In genomic region chrX:34653811-34654210, GRCh38 we compare ENCODE assay signal across 12 cellular contexts. TPM values are rescaled to one million over a fixed set of nuclear protein-coding genes. Genes with fewer than 3 reads are reported as not detected.
DNase-seq lines count a peak whose midpoint lies in the region; ATAC-seq and TF ChIP-seq lines count a peak whose summit lies in the region.
"Had no signal": no experiment of that assay in that cellular context is flagged by ENCODE, and none has a peak within 500 bp of the region (broad histone marks: within the 10 kb centered on the region; RNA-seq: fewer than 3 reads in every experiment).

No MANE protein-coding gene starts in this region.

- H3K27ac ChIP-seq in dorsolateral prefrontal cortex (peak overlapping the region in 22 of 59 donors; percentile 3 to 64 (median 38)), transverse colon (peak overlapping the region; percentile 77 to 85 (median 82)), MM.1S (ENCODE audit: low read length) (no peak overlapping the region)

- H3K4me3 ChIP-seq in dorsolateral prefrontal cortex (peak overlapping the region in 47 of 59 donors; percentile 4 to 72 (median 62)), transverse colon (peak overlapping the region in 1 of 4 donors; percentile 56), MM.1S (ENCODE audit: low read length) (no peak overlapping the region)

- peak; percentile 4 for DNase-seq in SHP77 treated with DMSO at 0.1 percent for 48 hours (lab: John Stamatoyannopoulos, UW)
- no peak for DNase-seq in SHP77 (lab: John Stamatoyannopoulos, UW)
- no peak for DNase-seq in dorsolateral prefrontal cortex
- no peak for DNase-seq in mesothelial cell of epicardium (ENCODE audit: low spot score in 2 of 2, unreplicated experiment in 2 of 2)
- DNase-seq in transverse colon: no peak
- no peak for DNase-seq in MM.1S
- no peak for DNase-seq in activated CD8-positive, alpha-beta memory T cell treated with anti-CD3 and anti-CD28 coated beads, Interleukin-2, amount 10 ng/mL, durations not matched to agents 7 days and 5 days
- DNase-seq: GF-D8, HCEC 1CT, OCI-M1, substantia nigra had no signal

- CTCF ChIA-PET in activated CD8-positive, alpha-beta memory T cell treated with anti-CD3 and anti-CD28 coated beads, Interleukin-2, amount 10 ng/mL, durations not matched to agents 7 days and 5 days (lab: Charles Lee): no interaction called here

- H3K27ac Mint-ChIP-seq in mesothelial cell of epicardium: peak overlapping the region; percentile 90
- H3K27ac Mint-ChIP-seq in activated CD8-positive, alpha-beta memory T cell treated with anti-CD3 and anti-CD28 coated beads, Interleukin-2, amount 10 ng/mL, durations not matched to agents 7 days and 5 days: no peak overlapping the region

- no peak for ATAC-seq in activated CD8-positive, alpha-beta memory T cell treated with anti-CD3 and anti-CD28 coated beads, Interleukin-2, amount 10 ng/mL, durations not matched to agents 7 days and 5 days
- ATAC-seq in HG02870 (IDR thresholded peaks at IDR 0.05; ENCODE audit: unreplicated experiment): no peak

- no peaks in the 10 kb centered on the region for H3K36me3 Mint-ChIP-seq in mesothelial cell of epicardium
- H3K36me3 Mint-ChIP-seq in activated CD8-positive, alpha-beta memory T cell treated with anti-CD3 and anti-CD28 coated beads, Interleukin-2, amount 10 ng/mL, durations not matched to agents 7 days and 5 days: peaks cover 2% of the 10 kb centered on the region

- no peaks in the 10 kb centered on the region for H3K79me2 ChIP-seq in MM.1S (ENCODE audit: low read length)

- TF ChIP-seq EP300 in transverse colon (IDR thresholded peaks at IDR 0.05; ENCODE audit: low read depth): no peak

- in situ Hi-C loops in transverse colon (cut with MboI; ENCODE audit: low pct_ligation_motif_present in 1 of 4, low pct_unique_long_range_greater_than_20kb in 1 of 4, low sequenced_read_pairs in 3 of 4): no loop called here

- TF ChIP-seq CTCF in dorsolateral prefrontal cortex (IDR thresholded peaks at IDR 0.05 in 54 of 56, conservative IDR thresholded peaks at IDR 0.05 in 2 of 56; ENCODE audit: low read depth in 1 of 56, partially characterized antibody in 56 of 56) (no peak), mesothelial cell of epicardium (IDR thresholded peaks at IDR 0.05; ENCODE audit: unreplicated experiment) (no peak), transverse colon (IDR thresholded peaks at IDR 0.05) (no peak), MM.1S (IDR thresholded peaks at IDR 0.05; ENCODE audit: low read length) (no peak)

- H3K9me2 ChIP-seq in MM.1S (replicated peaks; ENCODE audit: insufficient read depth, low read length): no peaks in the 10 kb centered on the region

- H3K9me3 ChIP-seq in transverse colon (no peaks in the 10 kb centered on the region), MM.1S (replicated peaks; ENCODE audit: insufficient read depth, low read length) (no peaks in the 10 kb centered on the region)

- TF ChIP-seq POLR2A in transverse colon (IDR thresholded peaks at IDR 0.05): no peak

- H3F3A ChIP-seq in MM.1S (ENCODE audit: insufficient read depth, low read length): no peaks in the 10 kb centered on the region

- H2AFZ ChIP-seq in MM.1S (ENCODE audit: low read length): no peak overlapping the region

- H3K27me3 ChIP-seq in dorsolateral prefrontal cortex (peaks cover 0 to 61% (median 4%) of the 10 kb centered on the region in 45 donors), transverse colon (peaks cover 9% of the 10 kb centered on the region), MM.1S (replicated peaks; ENCODE audit: insufficient read depth, low read length) (no peaks in the 10 kb centered on the region)

- H3K4me3 Mint-ChIP-seq in mesothelial cell of epicardium: peak overlapping the region; percentile 79
- no peak overlapping the region for H3K4me3 Mint-ChIP-seq in activated CD8-positive, alpha-beta memory T cell treated with anti-CD3 and anti-CD28 coated beads, Interleukin-2, amount 10 ng/mL, durations not matched to agents 7 days and 5 days

- H3K9me3 Mint-ChIP-seq in mesothelial cell of epicardium: peaks cover 5% of the 10 kb centered on the region
- no peaks in the 10 kb centered on the region for H3K9me3 Mint-ChIP-seq in activated CD8-positive, alpha-beta memory T cell treated with anti-CD3 and anti-CD28 coated beads, Interleukin-2, amount 10 ng/mL, durations not matched to agents 7 days and 5 days (ENCODE audit: low read depth)

- no peak overlapping the region for H3K9ac ChIP-seq in MM.1S (ENCODE audit: low read length)

- H3K4me1 Mint-ChIP-seq in mesothelial cell of epicardium: peaks cover 34% of the 10 kb centered on the region
- H3K4me1 Mint-ChIP-seq in activated CD8-positive, alpha-beta memory T cell treated with anti-CD3 and anti-CD28 coated beads, Interleukin-2, amount 10 ng/mL, durations not matched to agents 7 days and 5 days: peaks cover 3% of the 10 kb centered on the region

- 71 to 80% methylated on average over 1 to 6 of the region's 6 CpGs for WGBS in transverse colon (ENCODE audit: low coverage in 1 of 2), 2 donors

- H3K36me3 ChIP-seq in transverse colon: no peaks in the 10 kb centered on the region
- H3K36me3 ChIP-seq in MM.1S (replicated peaks; ENCODE audit: insufficient read depth, low read length): no peaks in the 10 kb centered on the region

- no peaks in the 10 kb centered on the region for H4K20me1 ChIP-seq in MM.1S (ENCODE audit: insufficient read depth, low read length)

- intact Hi-C loops in dorsolateral prefrontal cortex (cut with DNase I): no loop called here
- intact Hi-C loops in transverse colon (cut with DNase I; ENCODE audit: low total_unique reads): no loop called here

- H3K4me2 ChIP-seq in MM.1S (ENCODE audit: low read depth, low read length): no peak overlapping the region

- no peaks in the 10 kb centered on the region for H3K4me1 ChIP-seq in transverse colon
- no peaks in the 10 kb centered on the region for H3K4me1 ChIP-seq in MM.1S (ENCODE audit: low read length)

- H3K27me3 Mint-ChIP-seq in mesothelial cell of epicardium (ENCODE audit: low read depth): peaks cover 34% of the 10 kb centered on the region
- H3K27me3 Mint-ChIP-seq in activated CD8-positive, alpha-beta memory T cell treated with anti-CD3 and anti-CD28 coated beads, Interleukin-2, amount 10 ng/mL, durations not matched to agents 7 days and 5 days: peaks cover 15% of the 10 kb centered on the region

RNA-seq across cellular contexts. Expression of gene TMEM47, which starts 3.3 kb away (rescaled TPM):
- total RNA-seq in dorsolateral prefrontal cortex: 10 to 100 TPM; 16.2 to 82.3 (median 38.7) TPM
- 11.1 to 11.8 TPM (median 11.8 TPM) in 3 replicates for total RNA-seq in mesothelial cell of epicardium
- total RNA-seq in transverse colon: 10 to 100 TPM; 14.9 to 20.8 (median 16.2) TPM
- total RNA-seq in activated CD8-positive, alpha-beta memory T cell treated with anti-CD3 and anti-CD28 coated beads, Interleukin-2, amount 10 ng/mL, durations not matched to agents 7 days and 5 days: not detected

Comparison
In these comparisons a context has a peak if more than half of its experiments do, and no peak if none do; other contexts are left out.
1. RNA of gene TMEM47, which starts 3.3 kb away (total RNA-seq): 16.2 to 82.3 TPM in dorsolateral prefrontal cortex, 14.9 to 20.8 TPM in transverse colon and 11.1 to 11.8 TPM in mesothelial cell of epicardium; not detected in activated CD8-positive, alpha-beta memory T cell treated with anti-CD3 and anti-CD28 coated beads, Interleukin-2, amount 10 ng/mL, durations not matched to agents 7 days and 5 days; every median in the first group is over 10 times any median in the second.